ENCODE assay signal across 1 cellular context in the genomic region with DNA sequence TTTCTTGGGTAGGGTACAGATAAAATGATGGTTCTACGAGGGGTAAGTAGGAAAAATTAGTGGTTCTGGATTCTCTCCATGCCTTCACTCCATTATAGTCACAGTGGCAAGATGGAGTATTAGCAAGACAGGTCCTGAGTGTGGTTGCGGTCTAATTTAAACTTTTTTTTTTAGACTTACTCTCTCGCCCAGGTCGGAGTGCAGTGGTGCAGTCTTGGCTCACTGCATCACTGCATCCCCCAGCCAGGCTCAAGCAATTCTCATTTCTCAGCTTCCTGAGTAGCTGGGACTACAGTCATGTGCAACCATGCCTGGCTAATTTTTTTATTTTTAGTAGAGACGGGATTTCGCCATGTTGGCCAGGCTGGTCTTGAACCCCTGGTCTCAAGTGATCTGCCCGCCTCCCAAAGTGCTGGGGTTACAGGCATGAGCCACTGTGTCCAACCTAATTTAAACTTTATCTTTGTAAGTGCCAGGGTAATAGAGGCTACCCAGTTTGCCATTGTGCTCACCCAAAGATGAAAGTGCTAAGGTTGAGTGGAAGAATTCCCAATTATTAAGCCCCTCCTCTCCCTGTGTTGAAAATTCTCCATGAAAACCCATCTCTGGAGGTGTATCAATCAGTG.
TF ChIP-seq lines count a peak whose summit lies in the region.

No MANE protein-coding gene starts in this region.

TF ChIP-seq in GM23338, 12 proteins besides CTCF, POLR2A, EP300 and RAD21 (continued from another document):
- TF ChIP-seq, protein P1, sequence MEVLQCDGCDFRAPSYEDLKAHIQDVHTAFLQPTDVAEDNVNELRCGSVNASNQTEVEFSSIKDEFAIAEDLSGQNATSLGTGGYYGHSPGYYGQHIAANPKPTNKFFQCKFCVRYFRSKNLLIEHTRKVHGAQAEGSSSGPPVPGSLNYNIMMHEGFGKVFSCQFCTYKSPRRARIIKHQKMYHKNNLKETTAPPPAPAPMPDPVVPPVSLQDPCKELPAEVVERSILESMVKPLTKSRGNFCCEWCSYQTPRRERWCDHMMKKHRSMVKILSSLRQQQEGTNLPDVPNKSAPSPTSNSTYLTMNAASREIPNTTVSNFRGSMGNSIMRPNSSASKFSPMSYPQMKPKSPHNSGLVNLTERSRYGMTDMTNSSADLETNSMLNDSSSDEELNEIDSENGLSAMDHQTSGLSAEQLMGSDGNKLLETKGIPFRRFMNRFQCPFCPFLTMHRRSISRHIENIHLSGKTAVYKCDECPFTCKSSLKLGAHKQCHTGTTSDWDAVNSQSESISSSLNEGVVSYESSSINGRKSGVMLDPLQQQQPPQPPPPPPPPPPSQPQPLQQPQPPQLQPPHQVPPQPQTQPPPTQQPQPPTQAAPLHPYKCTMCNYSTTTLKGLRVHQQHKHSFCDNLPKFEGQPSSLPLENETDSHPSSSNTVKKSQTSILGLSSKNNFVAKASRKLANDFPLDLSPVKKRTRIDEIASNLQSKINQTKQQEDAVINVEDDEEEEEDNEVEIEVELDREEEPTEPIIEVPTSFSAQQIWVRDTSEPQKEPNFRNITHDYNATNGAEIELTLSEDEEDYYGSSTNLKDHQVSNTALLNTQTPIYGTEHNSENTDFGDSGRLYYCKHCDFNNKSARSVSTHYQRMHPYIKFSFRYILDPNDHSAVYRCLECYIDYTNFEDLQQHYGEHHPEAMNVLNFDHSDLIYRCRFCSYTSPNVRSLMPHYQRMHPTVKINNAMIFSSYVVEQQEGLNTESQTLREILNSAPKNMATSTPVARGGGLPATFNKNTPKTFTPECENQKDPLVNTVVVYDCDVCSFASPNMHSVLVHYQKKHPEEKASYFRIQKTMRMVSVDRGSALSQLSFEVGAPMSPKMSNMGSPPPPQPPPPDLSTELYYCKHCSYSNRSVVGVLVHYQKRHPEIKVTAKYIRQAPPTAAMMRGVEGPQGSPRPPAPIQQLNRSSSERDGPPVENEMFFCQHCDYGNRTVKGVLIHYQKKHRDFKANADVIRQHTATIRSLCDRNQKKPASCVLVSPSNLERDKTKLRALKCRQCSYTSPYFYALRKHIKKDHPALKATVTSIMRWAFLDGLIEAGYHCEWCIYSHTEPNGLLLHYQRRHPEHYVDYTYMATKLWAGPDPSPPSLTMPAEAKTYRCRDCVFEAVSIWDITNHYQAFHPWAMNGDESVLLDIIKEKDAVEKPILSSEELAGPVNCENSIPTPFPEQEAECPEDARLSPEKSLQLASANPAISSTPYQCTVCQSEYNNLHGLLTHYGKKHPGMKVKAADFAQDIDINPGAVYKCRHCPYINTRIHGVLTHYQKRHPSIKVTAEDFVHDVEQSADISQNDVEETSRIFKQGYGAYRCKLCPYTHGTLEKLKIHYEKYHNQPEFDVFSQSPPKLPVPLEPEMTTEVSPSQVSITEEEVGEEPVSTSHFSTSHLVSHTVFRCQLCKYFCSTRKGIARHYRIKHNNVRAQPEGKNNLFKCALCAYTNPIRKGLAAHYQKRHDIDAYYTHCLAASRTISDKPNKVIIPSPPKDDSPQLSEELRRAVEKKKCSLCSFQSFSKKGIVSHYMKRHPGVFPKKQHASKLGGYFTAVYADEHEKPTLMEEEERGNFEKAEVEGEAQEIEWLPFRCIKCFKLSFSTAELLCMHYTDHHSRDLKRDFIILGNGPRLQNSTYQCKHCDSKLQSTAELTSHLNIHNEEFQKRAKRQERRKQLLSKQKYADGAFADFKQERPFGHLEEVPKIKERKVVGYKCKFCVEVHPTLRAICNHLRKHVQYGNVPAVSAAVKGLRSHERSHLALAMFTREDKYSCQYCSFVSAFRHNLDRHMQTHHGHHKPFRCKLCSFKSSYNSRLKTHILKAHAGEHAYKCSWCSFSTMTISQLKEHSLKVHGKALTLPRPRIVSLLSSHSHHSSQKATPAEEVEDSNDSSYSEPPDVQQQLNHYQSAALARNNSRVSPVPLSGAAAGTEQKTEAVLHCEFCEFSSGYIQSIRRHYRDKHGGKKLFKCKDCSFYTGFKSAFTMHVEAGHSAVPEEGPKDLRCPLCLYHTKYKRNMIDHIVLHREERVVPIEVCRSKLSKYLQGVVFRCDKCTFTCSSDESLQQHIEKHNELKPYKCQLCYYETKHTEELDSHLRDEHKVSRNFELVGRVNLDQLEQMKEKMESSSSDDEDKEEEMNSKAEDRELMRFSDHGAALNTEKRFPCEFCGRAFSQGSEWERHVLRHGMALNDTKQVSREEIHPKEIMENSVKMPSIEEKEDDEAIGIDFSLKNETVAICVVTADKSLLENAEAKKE (CRISPR knock-in tag; IDR thresholded peaks at IDR 0.05) = no peak
- TF ChIP-seq JUNB (IDR thresholded peaks at IDR 0.05; ENCODE audit: unreplicated experiment) (no peak), STAT1 (IDR thresholded peaks at IDR 0.05; ENCODE audit: unreplicated experiment) (no peak), POLR2AphosphoS5 (IDR thresholded peaks at IDR 0.05; ENCODE audit: low read depth) (no peak), ZNF331 (CRISPR knock-in tag; IDR thresholded peaks at IDR 0.05; ENCODE audit: low read depth) (no peak)
